In genomic region chr6:143510326-143510725, GRCh38 we compare ENCODE assay signal across 8 cellular contexts. TPM values are rescaled to one million over a fixed set of nuclear protein-coding genes. Genes with fewer than 3 reads are reported as not detected.
A peak's percentile ranks its signal among the peaks of the same experiment; 100 is the strongest.
DNase-seq lines count a peak whose midpoint lies in the region; ATAC-seq, FAIRE-seq and TF ChIP-seq lines count a peak whose summit lies in the region.
"Not testable (repeated sequence)": the region's sequence is repeated elsewhere in the genome, so short reads cannot be mapped to it uniquely, and the experiment has no call there.

No MANE protein-coding gene starts in this region.

- peak overlapping the region; percentile 90 for H3K4me3 Mint-ChIP-seq in CD8-positive, alpha-beta T cell
- peak overlapping the region; percentile 84 for H3K4me3 Mint-ChIP-seq in activated CD4-positive, alpha-beta T cell treated with anti-CD3 and anti-CD28 coated beads, Interleukin-2, amount 10 ng/mL, durations not matched to agents 7 days and 5 days
- H3K4me3 Mint-ChIP-seq in osteocyte (ENCODE audit: unreplicated experiment): peak overlapping the region; percentile 88

- POLR2A ChIA-PET in CD8-positive, alpha-beta T cell (lab: Charles Lee): interaction anchor here (1.0 to 2.1 kb wide), 3 partner anchors 26 to 58 kb away, joined by 3 to 9 read pairs (median 4); no protein-coding TSS in a partner anchor
- POLR2A ChIA-PET in activated CD4-positive, alpha-beta T cell treated with anti-CD3 and anti-CD28 coated beads, Interleukin-2, amount 10 ng/mL, durations not matched to agents 7 days and 5 days (lab: Charles Lee): interaction anchor here (1.1 kb wide), 1 partner anchor 26 kb away, joined by 4 read pairs; no protein-coding TSS in a partner anchor
- POLR2A ChIA-PET in GM12878 (lab: Charles Lee): not testable (repeated sequence)

- CTCF ChIA-PET in CD8-positive, alpha-beta T cell (lab: Charles Lee): interaction anchor here (1.0 to 1.4 kb wide), 3 partner anchors 19 to 503 kb away, joined by 3 to 4 read pairs (median 4); no protein-coding TSS in a partner anchor
- CTCF ChIA-PET in activated CD4-positive, alpha-beta T cell treated with anti-CD3 and anti-CD28 coated beads, Interleukin-2, amount 10 ng/mL, durations not matched to agents 7 days and 5 days (lab: Charles Lee): interaction anchor here (1.4 kb wide), 1 partner anchor 332 kb away, joined by 3 read pairs; the partner anchor contains the start of gene LTV1
- CTCF ChIA-PET in GM12878 (lab: Yijun Ruan, JAX): interaction anchor here (1.2 to 5.3 kb wide), 6 partner anchors 25 to 83 kb away, joined by 4 to 44 read pairs (median 14); partner anchors contain the start of genes ADAT2 and PEX3

- FAIRE-seq in GM12878 (lab: Jason Lieb, UNC): not testable (repeated sequence)

- SMC1A ChIA-PET in GM12878 (lab: Charles Lee; ENCODE audit: uncharacterized antibody, unreplicated experiment): interaction anchor here (1.1 to 4.3 kb wide), 3 partner anchors 13 to 64 kb away, joined by 3 to 35 read pairs (median 4); partner anchors contain the start of genes ADAT2 and PEX3

- not testable (repeated sequence) for TF ChIP-seq POLR2A in GM12878 (IDR thresholded peaks at IDR 0.05; ENCODE audit: low read depth, low read length)

- not testable (repeated sequence) for H3K9me3 Mint-ChIP-seq in CD8-positive, alpha-beta T cell; activated CD4-positive, alpha-beta T cell treated with anti-CD3 and anti-CD28 coated beads, Interleukin-2, amount 10 ng/mL, durations not matched to agents 7 days and 5 days; osteocyte (ENCODE audit: unreplicated experiment)

- H2AFZ ChIP-seq in KMS-11 (ENCODE audit: low read depth): not testable (repeated sequence)
- peak overlapping the region; percentile 80; the same call in 1 of the 2 replicates for H2AFZ ChIP-seq in GM12878 (ENCODE audit: control insufficient read depth, low read depth, low read length)

- H3K27ac ChIP-seq in CD8-positive, alpha-beta T cell (ENCODE audit: low read depth, low read length); KMS-11; GM12878 (ENCODE audit: control insufficient read depth, insufficient read depth); liver (ENCODE audit: low read depth in 1 of 2, low read length in 2 of 2); thoracic aorta: not testable (repeated sequence)

- H3K27me3 Mint-ChIP-seq in CD8-positive, alpha-beta T cell (ENCODE audit: low read depth); activated CD4-positive, alpha-beta T cell treated with anti-CD3 and anti-CD28 coated beads, Interleukin-2, amount 10 ng/mL, durations not matched to agents 7 days and 5 days; osteocyte (ENCODE audit: unreplicated experiment): not testable (repeated sequence)

- in situ Hi-C loops in GM12878 (cut with MboI): not testable (repeated sequence)

- intact Hi-C loops in CD8-positive, alpha-beta T cell (cut with DNase I, micrococcal nuclease): loop anchor here in 1 of 2 experiments (2.0 kb wide), 3 partner anchors 26 to 332 kb away; partner anchors contain the start of gene LTV1
- intact Hi-C loops in GM12878 (cut with micrococcal nuclease; ENCODE audit: unreplicated experiment): loop anchor here (2.0 to 5.0 kb wide), 2 partner anchors 64 to 332 kb away; partner anchors contain the start of gene LTV1

- TF ChIP-seq EP300 in GM12878 (IDR thresholded peaks at IDR 0.05; ENCODE audit: borderline replicate concordance in 1 of 2, control insufficient read depth in 1 of 2, low read depth in 2 of 2, low read length in 2 of 2): not testable (repeated sequence)

- RAD21 ChIA-PET in GM12878 (lab: Charles Lee; ENCODE audit: unreplicated experiment): interaction anchor here (0.6 to 1.1 kb wide), 2 partner anchors 54 to 65 kb away, joined by 3 to 8 read pairs; no protein-coding TSS in a partner anchor

- not testable (repeated sequence) for BruUV-seq in GM12878 (replicated peaks; lab: Mats Ljungman, UMichigan)

- not testable (repeated sequence) for H3K79me2 ChIP-seq in KMS-11 (ENCODE audit: insufficient read depth, low read depth)
- peaks cover 18% of the 10 kb centered on the region for H3K79me2 ChIP-seq in GM12878 (ENCODE audit: control insufficient read depth, insufficient read depth, low read length)

- TF ChIP-seq CTCF in CD8-positive, alpha-beta T cell (IDR thresholded peaks at IDR 0.05); KMS-11 (conservative IDR thresholded peaks at IDR 0.05; ENCODE audit: low read depth, low read length); GM12878 (IDR thresholded peaks at IDR 0.05 in 2 of 3, conservative IDR thresholded peaks at IDR 0.05 in 1 of 3; ENCODE audit: control insufficient read depth in 2 of 3, extremely low read depth in 1 of 3, insufficient read depth in 1 of 3, low read depth in 3 of 3, low read length in 3 of 3); epithelial cell of proximal tubule (conservative IDR thresholded peaks at IDR 0.05; ENCODE audit: low read depth, low read length); liver (IDR thresholded peaks at IDR 0.05; ENCODE audit: low read depth, low read length, missing input control); osteocyte (IDR thresholded peaks at IDR 0.05); thoracic aorta (IDR thresholded peaks at IDR 0.05): not testable (repeated sequence)

- DNase-seq in CD8-positive, alpha-beta T cell; activated CD4-positive, alpha-beta T cell treated with anti-CD3 and anti-CD28 coated beads, Interleukin-2, amount 10 ng/mL, durations not matched to agents 7 days and 5 days; GM12878 (ENCODE audit: low read depth, low spot score); epithelial cell of proximal tubule (ENCODE audit: low read depth); osteocyte (ENCODE audit: extremely low spot score, unreplicated experiment); thoracic aorta (ENCODE audit: low spot score): not testable (repeated sequence)

- 95% methylated on average over 13 of the region's 13 CpGs for WGBS in GM12878 (ENCODE audit: insufficient coverage, insufficient replicate concordance, low lambda C conversion rate, missing lambda C conversion rate)
- WGBS in liver: 94% methylated on average over 13 of the region's 13 CpGs

- not testable (repeated sequence) for H3K4me1 ChIP-seq in CD8-positive, alpha-beta T cell (ENCODE audit: insufficient read depth, low read length); KMS-11 (ENCODE audit: low read depth, poor library complexity, severe bottlenecking)
- H3K4me1 ChIP-seq in GM12878 (ENCODE audit: control insufficient read depth, insufficient read depth, low read length): peaks cover 30% of the 10 kb centered on the region
- peaks cover 0 to 17% (median 6%) of the 10 kb centered on the region in 4 donors for H3K4me1 ChIP-seq in liver (ENCODE audit: control insufficient read depth in 4 of 4, insufficient read depth in 4 of 4, low read length in 3 of 4)
- H3K4me1 ChIP-seq in thoracic aorta (ENCODE audit: control insufficient read depth in 1 of 2, low read depth in 2 of 2): peaks cover 16 to 23% of the 10 kb centered on the region in 2 donors

- H3K9me3 ChIP-seq in CD8-positive, alpha-beta T cell (ENCODE audit: low read length); GM12878 (replicated peaks; ENCODE audit: control insufficient read depth, insufficient read depth, low read length); liver (ENCODE audit: control insufficient read depth in 4 of 4, low read length in 3 of 4); thoracic aorta: not testable (repeated sequence)

- peaks cover 24% of the 10 kb centered on the region for H3K36me3 Mint-ChIP-seq in CD8-positive, alpha-beta T cell
- H3K36me3 Mint-ChIP-seq in activated CD4-positive, alpha-beta T cell treated with anti-CD3 and anti-CD28 coated beads, Interleukin-2, amount 10 ng/mL, durations not matched to agents 7 days and 5 days (ENCODE audit: low read depth): peaks cover 19% of the 10 kb centered on the region
- peaks cover 21% of the 10 kb centered on the region for H3K36me3 Mint-ChIP-seq in osteocyte (ENCODE audit: unreplicated experiment)

- H4K20me1 ChIP-seq in KMS-11 (ENCODE audit: insufficient read depth); GM12878 (ENCODE audit: control insufficient read depth, insufficient read depth): not testable (repeated sequence)

- not testable (repeated sequence) for H3K36me3 ChIP-seq in CD8-positive, alpha-beta T cell (ENCODE audit: insufficient read depth, low read length); KMS-11 (ENCODE audit: insufficient read depth); GM12878 (ENCODE audit: control insufficient read depth in 2 of 2, insufficient read depth in 2 of 2, low read length in 1 of 2); thoracic aorta
- peaks cover 0 to 12% (median 7%) of the 10 kb centered on the region in 4 donors for H3K36me3 ChIP-seq in liver (ENCODE audit: control insufficient read depth in 4 of 4, insufficient read depth in 3 of 4, low read depth in 1 of 4, low read length in 3 of 4)

- not testable (repeated sequence) for H3K27ac Mint-ChIP-seq in CD8-positive, alpha-beta T cell; osteocyte (ENCODE audit: unreplicated experiment)
- H3K27ac Mint-ChIP-seq in activated CD4-positive, alpha-beta T cell treated with anti-CD3 and anti-CD28 coated beads, Interleukin-2, amount 10 ng/mL, durations not matched to agents 7 days and 5 days: peak overlapping the region; percentile 95

- not testable (repeated sequence) for TF ChIP-seq RAD21 in GM12878 (IDR thresholded peaks at IDR 0.05; ENCODE audit: insufficient read depth, low read depth, low read length); liver (IDR thresholded peaks at IDR 0.05)

- H3K27me3 ChIP-seq in CD8-positive, alpha-beta T cell (ENCODE audit: insufficient read depth, low read length); KMS-11 (ENCODE audit: insufficient read depth, low read depth); GM12878 (replicated peaks in 1 of 2; ENCODE audit: control insufficient read depth in 2 of 2, insufficient read depth in 2 of 2, low read length in 1 of 2); liver (ENCODE audit: control insufficient read depth in 4 of 4, insufficient read depth in 4 of 4, low read length in 3 of 4); thoracic aorta (replicated peaks; ENCODE audit: insufficient read depth): not testable (repeated sequence)

- peaks cover 25% of the 10 kb centered on the region for H3K4me1 Mint-ChIP-seq in CD8-positive, alpha-beta T cell (ENCODE audit: low read depth)
- peaks cover 28% of the 10 kb centered on the region for H3K4me1 Mint-ChIP-seq in activated CD4-positive, alpha-beta T cell treated with anti-CD3 and anti-CD28 coated beads, Interleukin-2, amount 10 ng/mL, durations not matched to agents 7 days and 5 days
- H3K4me1 Mint-ChIP-seq in osteocyte (ENCODE audit: unreplicated experiment): peaks cover 25% of the 10 kb centered on the region

- ATAC-seq in CD8-positive, alpha-beta T cell; GM12878; thoracic aorta (ENCODE audit: insufficient number of reproducible peaks, low FRiP score, low read depth): not testable (repeated sequence)

- not testable (repeated sequence) for H3K9ac ChIP-seq in KMS-11
- peak overlapping the region; percentile 80; the same call in 1 of the 2 replicates for H3K9ac ChIP-seq in GM12878 (ENCODE audit: control insufficient read depth, insufficient read depth, low read length)
- H3K9ac ChIP-seq in liver (ENCODE audit: low read depth in 1 of 2, low read length in 2 of 2): peak overlapping the region in 1 of 2 donors; percentile 41

- not testable (repeated sequence) for H3K4me3 ChIP-seq in CD8-positive, alpha-beta T cell (ENCODE audit: low read depth, low read length)
- H3K4me3 ChIP-seq in KMS-11 (IDR thresholded peaks at IDR 0.05; ENCODE audit: insufficient read depth, low read depth, low read length): peak overlapping the region; percentile 46
- H3K4me3 ChIP-seq in GM12878: peak overlapping the region; percentile 70
- peak overlapping the region; percentile 79 for H3K4me3 ChIP-seq in epithelial cell of proximal tubule (ENCODE audit: low read depth, low read length)
- peak overlapping the region; percentile 71 to 95 (median 80) for H3K4me3 ChIP-seq in liver (ENCODE audit: low read depth in 1 of 3, low read length in 3 of 3)
- H3K4me3 ChIP-seq in thoracic aorta: peak overlapping the region; percentile 82

- peak overlapping the region; percentile 30 for H3K4me2 ChIP-seq in KMS-11
- peak overlapping the region; percentile 91 for H3K4me2 ChIP-seq in GM12878 (ENCODE audit: control insufficient read depth, insufficient read depth)

RNA-seq across cellular contexts. Expression of gene FUCA2, which starts 1.2 kb away (rescaled TPM):
- 1 to 10 TPM; 1.6 to 2.2 TPM for total RNA-seq in CD8-positive, alpha-beta T cell
- total RNA-seq in activated CD4-positive, alpha-beta T cell treated with anti-CD3 and anti-CD28 coated beads, Interleukin-2, amount 10 ng/mL, durations not matched to agents 7 days and 5 days: 10 to 100 TPM in 1 of 2 experiments, 1 to 10 TPM in 1; 6.5 to 10.0 TPM
- 22.0 and 22.3 TPM in 2 replicates for total RNA-seq in GM12878 (2013; cell fraction: nucleolus; rRNA removed)
- total RNA-seq in GM12878 (2014; rRNA removed) (19.5 and 19.7 TPM in 2 replicates), GM12878 (2014; rRNA removed; fragmentation: Illumina TruSeq; extraction: Trizol) (22.2 and 22.3 TPM in 2 replicates), GM12878 (2021) (33.2 and 33.6 TPM in 2 replicates), epithelial cell of proximal tubule (54.8 and 70.4 TPM in 2 replicates), liver (10 to 100 TPM; 22.4 to 31.7 TPM), osteocyte (58.7 and 63.8 TPM in 2 replicates), thoracic aorta (10 to 100 TPM; 40.2 to 54.1 TPM)
- polyA plus RNA-seq in GM12878 (2011; ENCODE audit: low read depth): 17.9 TPM
- polyA plus RNA-seq in GM12878 (2011; rRNA removed) (19.2 and 23.5 TPM in 2 replicates), GM12878 (2014; fragmentation: Illumina TruSeq; extraction: Trizol) (22.2 and 28.2 TPM in 2 replicates), GM12878 (2014; fragmentation: Nextera tagmentation; extraction: Ambion mirVana) (10 to 100 TPM in 1 of 2 experiments, 1 to 10 TPM in 1; 5.7 to 11.8 TPM), GM12878 (2014; rRNA removed) (20.8 and 21.1 TPM in 2 replicates), GM12878 (2016; fragmentation: Nextera tagmentation; extraction: Ambion mirVana) (10 to 100 TPM; 35.0 to 36.2 TPM), liver (10 to 100 TPM; 38.5 to 44.5 TPM)
- 12.1 and 13.8 TPM in 2 replicates for polyA plus RNA-seq in GM12878 (2011; cell fraction: cytosol; rRNA removed)
- polyA plus RNA-seq in GM12878 (2011; cell fraction: nucleus; rRNA removed): 11.3 and 12.5 TPM in 2 replicates
- polyA plus RNA-seq in GM12878 (2012): 17.7 and 18.7 TPM in 2 replicates
- polyA minus RNA-seq in GM12878 (2011; rRNA and poly(A)+ RNA removed): 8.8 and 9.1 TPM in 2 replicates
- polyA minus RNA-seq in GM12878 (2011; cell fraction: cytosol; rRNA and poly(A)+ RNA removed): 5.2 and 7.6 TPM in 2 replicates
- 2.8 and 3.7 TPM in 2 replicates for polyA minus RNA-seq in GM12878 (2011; cell fraction: nucleus; rRNA and poly(A)+ RNA removed)

RNA-seq across cellular contexts. Expression of gene PEX3, which starts 59.7 kb away (rescaled TPM):
- total RNA-seq in CD8-positive, alpha-beta T cell: 10 to 100 TPM; 10.5 to 11.6 TPM
- 10 to 100 TPM; 16.9 to 20.5 TPM for total RNA-seq in activated CD4-positive, alpha-beta T cell treated with anti-CD3 and anti-CD28 coated beads, Interleukin-2, amount 10 ng/mL, durations not matched to agents 7 days and 5 days
- total RNA-seq in GM12878 (2013; cell fraction: nucleolus; rRNA removed): 26.1 and 27.3 TPM in 2 replicates
- 22.2 and 25.3 TPM in 2 replicates for total RNA-seq in GM12878 (2014; rRNA removed)
- 35.3 and 36.2 TPM in 2 replicates for total RNA-seq in GM12878 (2014; rRNA removed; fragmentation: Illumina TruSeq; extraction: Trizol)
- 18.6 and 19.0 TPM in 2 replicates for total RNA-seq in GM12878 (2021)
- polyA plus RNA-seq in GM12878 (2011; ENCODE audit: low read depth): 11.3 TPM
- polyA plus RNA-seq in GM12878 (2011; rRNA removed): 70.7 and 101 TPM in 2 replicates
- polyA plus RNA-seq in GM12878 (2011; cell fraction: cytosol; rRNA removed): 20.9 and 25.1 TPM in 2 replicates
- 32.3 and 34.1 TPM in 2 replicates for polyA plus RNA-seq in GM12878 (2011; cell fraction: nucleus; rRNA removed)
- polyA plus RNA-seq in GM12878 (2012): 19.8 and 22.8 TPM in 2 replicates
- 28.7 and 35.2 TPM in 2 replicates for polyA plus RNA-seq in GM12878 (2014; fragmentation: Illumina TruSeq; extraction: Trizol)
- 10 to 100 TPM; 50.8 to 70.0 TPM for polyA plus RNA-seq in GM12878 (2014; fragmentation: Nextera tagmentation; extraction: Ambion mirVana)
- polyA plus RNA-seq in GM12878 (2014; rRNA removed): 22.7 and 24.2 TPM in 2 replicates
- polyA plus RNA-seq in GM12878 (2016; fragmentation: Nextera tagmentation; extraction: Ambion mirVana): 10 to 100 TPM; 42.0 to 49.5 TPM
- 24.3 and 26.5 TPM in 2 replicates for polyA minus RNA-seq in GM12878 (2011; rRNA and poly(A)+ RNA removed)
- polyA minus RNA-seq in GM12878 (2011; cell fraction: cytosol; rRNA and poly(A)+ RNA removed): 14.6 and 23.3 TPM in 2 replicates
- polyA minus RNA-seq in GM12878 (2011; cell fraction: nucleus; rRNA and poly(A)+ RNA removed): 49.7 and 70.8 TPM in 2 replicates
- total RNA-seq in epithelial cell of proximal tubule: 7.8 and 12.6 TPM in 2 replicates
- total RNA-seq in liver: 10 to 100 TPM; 12.7 to 15.6 TPM
- polyA plus RNA-seq in liver: 10 to 100 TPM; 14.8 to 27.2 TPM
- total RNA-seq in osteocyte: 14.7 and 17.9 TPM in 2 replicates
- 10 to 100 TPM; 11.4 to 16.2 TPM for total RNA-seq in thoracic aorta

RNA-seq across cellular contexts. Expression of gene ADAT2, which starts 59.8 kb away (rescaled TPM):
- total RNA-seq in CD8-positive, alpha-beta T cell: 10 to 100 TPM; 18.8 to 19.9 TPM
- 10 to 100 TPM; 19.1 to 20.2 TPM for total RNA-seq in activated CD4-positive, alpha-beta T cell treated with anti-CD3 and anti-CD28 coated beads, Interleukin-2, amount 10 ng/mL, durations not matched to agents 7 days and 5 days
- total RNA-seq in GM12878 (2013; cell fraction: nucleolus; rRNA removed): 75.3 and 76.7 TPM in 2 replicates
- total RNA-seq in GM12878 (2014; rRNA removed): 17.5 and 20.1 TPM in 2 replicates
- total RNA-seq in GM12878 (2014; rRNA removed; fragmentation: Illumina TruSeq; extraction: Trizol): 19.5 and 21.5 TPM in 2 replicates
- total RNA-seq in GM12878 (2021): 13.2 and 17.1 TPM in 2 replicates
- 12.3 TPM for polyA plus RNA-seq in GM12878 (2011; ENCODE audit: low read depth)
- 35.5 and 55.9 TPM in 2 replicates for polyA plus RNA-seq in GM12878 (2011; rRNA removed)
- 13.2 and 13.5 TPM in 2 replicates for polyA plus RNA-seq in GM12878 (2011; cell fraction: cytosol; rRNA removed)
- 27.6 and 32.9 TPM in 2 replicates for polyA plus RNA-seq in GM12878 (2011; cell fraction: nucleus; rRNA removed)
- 15.7 and 15.9 TPM in 2 replicates for polyA plus RNA-seq in GM12878 (2012)
- 23.1 and 35.6 TPM in 2 replicates for polyA plus RNA-seq in GM12878 (2014; fragmentation: Illumina TruSeq; extraction: Trizol)
- 1 to 10 TPM; 7.8 to 9.0 TPM for polyA plus RNA-seq in GM12878 (2014; fragmentation: Nextera tagmentation; extraction: Ambion mirVana)
- 25.8 and 38.6 TPM in 2 replicates for polyA plus RNA-seq in GM12878 (2014; rRNA removed)
- polyA plus RNA-seq in GM12878 (2016; fragmentation: Nextera tagmentation; extraction: Ambion mirVana): 10 to 100 TPM; 12.6 to 15.1 TPM
- polyA minus RNA-seq in GM12878 (2011; rRNA and poly(A)+ RNA removed): 6.4 and 9.4 TPM in 2 replicates
- 4.2 and 5.2 TPM in 2 replicates for polyA minus RNA-seq in GM12878 (2011; cell fraction: cytosol; rRNA and poly(A)+ RNA removed)
- 9.6 and 11.5 TPM in 2 replicates for polyA minus RNA-seq in GM12878 (2011; cell fraction: nucleus; rRNA and poly(A)+ RNA removed)
- total RNA-seq in epithelial cell of proximal tubule: 4.9 and 6.3 TPM in 2 replicates
- 1 to 10 TPM; 2.4 to 2.7 TPM for total RNA-seq in liver
- polyA plus RNA-seq in liver: 1 to 10 TPM; 1.4 to 3.7 TPM
- 4.3 and 4.5 TPM in 2 replicates for total RNA-seq in osteocyte
- 10 to 100 TPM; 11.2 to 12.3 TPM for total RNA-seq in thoracic aorta
